In the genomic region with DNA sequence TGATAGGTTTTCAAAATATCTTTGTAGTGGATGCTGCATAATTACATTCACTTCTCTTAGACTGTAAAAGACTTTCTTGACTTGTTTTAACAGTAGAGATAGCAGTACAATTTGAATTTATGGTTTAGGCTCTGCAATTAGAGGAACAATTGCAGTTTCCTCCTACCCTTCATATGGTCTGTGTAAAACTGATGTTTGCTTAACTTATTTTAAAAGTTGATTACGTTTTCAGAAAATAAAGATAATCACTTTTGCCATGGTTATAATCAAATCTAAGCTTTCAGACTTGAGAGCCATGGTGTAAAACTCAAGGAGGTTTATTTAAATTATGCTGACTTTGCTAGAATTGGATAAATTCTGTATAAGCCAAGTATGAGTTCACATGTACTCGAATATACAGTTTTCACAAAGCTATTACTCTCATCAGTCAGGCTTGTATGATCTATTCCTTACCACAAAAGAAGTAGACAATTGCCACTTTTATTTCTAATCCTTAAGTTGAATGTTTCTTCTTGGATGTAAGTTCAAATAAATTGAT, we compare ENCODE assay signal across 2 cellular contexts.
TF ChIP-seq lines count a peak whose summit lies in the region.

No MANE protein-coding gene starts in this region.

TF ChIP-seq in HEK293, 187 proteins besides CTCF, POLR2A, EP300 and RAD21:
- TF ChIP-seq REPIN1 (tag by site-specific recombination; IDR thresholded peaks at IDR 0.05; ENCODE audit: low read depth) (no peak), ZNF350 (tag by site-specific recombination; IDR thresholded peaks at IDR 0.05) (no peak), ZNF426 (tag by site-specific recombination; IDR thresholded peaks at IDR 0.05) (no peak), SP7 (tag by site-specific recombination; IDR thresholded peaks at IDR 0.05) (peak; percentile 51; the same call in 1 of the 2 replicates), ZNF169 (tag by site-specific recombination; IDR thresholded peaks at IDR 0.05) (no peak)
- TF ChIP-seq, protein P1, sequence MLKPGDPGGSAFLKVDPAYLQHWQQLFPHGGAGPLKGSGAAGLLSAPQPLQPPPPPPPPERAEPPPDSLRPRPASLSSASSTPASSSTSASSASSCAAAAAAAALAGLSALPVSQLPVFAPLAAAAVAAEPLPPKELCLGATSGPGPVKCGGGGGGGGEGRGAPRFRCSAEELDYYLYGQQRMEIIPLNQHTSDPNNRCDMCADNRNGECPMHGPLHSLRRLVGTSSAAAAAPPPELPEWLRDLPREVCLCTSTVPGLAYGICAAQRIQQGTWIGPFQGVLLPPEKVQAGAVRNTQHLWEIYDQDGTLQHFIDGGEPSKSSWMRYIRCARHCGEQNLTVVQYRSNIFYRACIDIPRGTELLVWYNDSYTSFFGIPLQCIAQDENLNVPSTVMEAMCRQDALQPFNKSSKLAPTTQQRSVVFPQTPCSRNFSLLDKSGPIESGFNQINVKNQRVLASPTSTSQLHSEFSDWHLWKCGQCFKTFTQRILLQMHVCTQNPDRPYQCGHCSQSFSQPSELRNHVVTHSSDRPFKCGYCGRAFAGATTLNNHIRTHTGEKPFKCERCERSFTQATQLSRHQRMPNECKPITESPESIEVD (tag by site-specific recombination; IDR thresholded peaks at IDR 0.05) = peak; percentile 86
- TF ChIP-seq, protein P2, sequence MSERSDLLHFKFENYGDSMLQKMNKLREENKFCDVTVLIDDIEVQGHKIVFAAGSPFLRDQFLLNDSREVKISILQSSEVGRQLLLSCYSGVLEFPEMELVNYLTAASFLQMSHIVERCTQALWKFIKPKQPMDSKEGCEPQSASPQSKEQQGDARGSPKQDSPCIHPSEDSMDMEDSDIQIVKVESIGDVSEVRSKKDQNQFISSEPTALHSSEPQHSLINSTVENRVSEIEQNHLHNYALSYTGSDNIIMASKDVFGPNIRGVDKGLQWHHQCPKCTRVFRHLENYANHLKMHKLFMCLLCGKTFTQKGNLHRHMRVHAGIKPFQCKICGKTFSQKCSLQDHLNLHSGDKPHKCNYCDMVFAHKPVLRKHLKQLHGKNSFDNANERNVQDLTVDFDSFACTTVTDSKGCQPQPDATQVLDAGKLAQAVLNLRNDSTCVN (tag by site-specific recombination; optimal IDR thresholded peaks at IDR 0.05) = no peak

TF ChIP-seq in H1, 55 proteins besides CTCF, POLR2A, EP300 and RAD21 (continued from another document):
- TF ChIP-seq TAF7 (optimal IDR thresholded peaks at IDR 0.05; ENCODE audit: borderline replicate concordance, low read depth, low read length) = no peak
